In genomic region chr1:182768973-182769372, GRCh38 we compare ENCODE assay signal across 23 cellular contexts. TPM values are rescaled to one million over a fixed set of nuclear protein-coding genes. Genes with fewer than 3 reads are reported as not detected.
DNase-seq lines count a peak whose midpoint lies in the region; ATAC-seq and TF ChIP-seq lines count a peak whose summit lies in the region.
"Had no signal": no experiment of that assay in that cellular context is flagged by ENCODE, and none has a peak within 500 bp of the region (broad histone marks: within the 10 kb centered on the region; RNA-seq: fewer than 3 reads in every experiment).

No MANE protein-coding gene starts in this region.

- H3K36me3 ChIP-seq in MG63 (no peaks in the 10 kb centered on the region), psoas muscle (ENCODE audit: insufficient read depth in 1 of 2, low read depth in 1 of 2) (no peaks in the 10 kb centered on the region)
- H3K36me3 ChIP-seq: BE2C, upper lobe of left lung had no signal

- H3K9me3 ChIP-seq in MG63 (no peaks in the 10 kb centered on the region), psoas muscle (no peaks in the 10 kb centered on the region)
- H3K9me3 ChIP-seq: BE2C, upper lobe of left lung had no signal

- no peak overlapping the region for H3K4me3 ChIP-seq in MG63
- H3K4me3 ChIP-seq in choroid plexus epithelial cell (ENCODE audit: low read depth, low read length), result no peak overlapping the region
- no peak overlapping the region for H3K4me3 ChIP-seq in psoas muscle
- H3K4me3 ChIP-seq: coronary artery, upper lobe of left lung had no signal

- H3K27ac ChIP-seq in psoas muscle, result no peak overlapping the region
- H3K27ac ChIP-seq: coronary artery, upper lobe of left lung had no signal

- WGBS in psoas muscle, 3 donors, result 41 to 46% (median 43%) methylated on average over 2 of the region's 2 CpGs

- DNase-seq in H4 (ENCODE audit: low spot score) (peak; percentile 21), MG63 (peak; percentile 64), choroid plexus epithelial cell (ENCODE audit: low read depth) (peak; percentile 18), non-pigmented ciliary epithelial cell (ENCODE audit: low read depth) (peak; percentile 32), NCI-H345 (lab: John Stamatoyannopoulos, UW) (no peak), psoas muscle (no peak), NAMALWA (ENCODE audit: low spot score) (no peak)
- DNase-seq: activated naive CD4-positive, alpha-beta T cell treated with Interleukin-2 at 50 U/mL for 16 hours; activated T-cell treated with anti-CD3 and anti-CD28 coated beads, Interleukin-2, amount 50 U/mL, for 24 hours; aorta; BE2C; COR-L47; EL; foreskin melanocyte; kidney glomerular epithelial cell; naive thymus-derived CD8-positive, alpha-beta T cell; NCI-H1092 treated with DMSO at 0.1 percent for 48 hours; NCI-H2081 treated with DMSO at 0.1 percent for 48 hours; stimulated activated CD4-positive, alpha-beta T cell treated with anti-CD3 and anti-CD28 coated beads, Interleukin-4, amount 100 ng/mL, for 4 hours had no signal

- peaks cover 14% of the 10 kb centered on the region for H3K4me1 ChIP-seq in psoas muscle
- H3K4me1 ChIP-seq: BE2C, upper lobe of left lung had no signal

- ATAC-seq in psoas muscle, result no peak
- ATAC-seq: activated CD4-positive, CD25-positive, alpha-beta regulatory T cell treated with anti-CD3 and anti-CD28 coated beads, Interleukin-2, amount 50 U/mL, for 24 hours; naive thymus-derived CD8-positive, alpha-beta T cell; Right ventricle myocardium inferior had no signal

- H3K27me3 ChIP-seq in MG63 (no peaks in the 10 kb centered on the region), psoas muscle (ENCODE audit: insufficient read depth in 3 of 3, low read length in 2 of 3) (no peaks in the 10 kb centered on the region)
- H3K27me3 ChIP-seq: BE2C, upper lobe of left lung had no signal

- no peak for TF ChIP-seq CTCF in choroid plexus epithelial cell (conservative IDR thresholded peaks at IDR 0.05; ENCODE audit: low read depth, low read length)
- TF ChIP-seq CTCF in psoas muscle (IDR thresholded peaks at IDR 0.05), result no peak

- intact Hi-C loops in psoas muscle (cut with DNase I), result no loop called here

RNA-seq across cellular contexts. Expression of gene NPL, which starts 20.6 kb away (rescaled TPM):
- 2.5 and 4.0 TPM in 2 replicates for total RNA-seq in H4 (2014; rRNA removed; shearing (Covaris generic))
- total RNA-seq in MG63 (2014; rRNA removed; shearing (Covaris generic); ENCODE audit: low replicate concordance), result 2.3 and 6.8 TPM in 2 replicates
- 1 to 10 TPM; 2.9 to 6.7 (median 5.5) TPM for total RNA-seq in psoas muscle
- 1 to 10 TPM; 2.2 to 4.3 (median 2.7) TPM for polyA plus RNA-seq in psoas muscle

Comparison
In these comparisons a context has a peak if more than half of its experiments do, and no peak if none do; other contexts are left out.
1. DNase-seq: peak in H4 (single experiment), MG63 (single experiment), choroid plexus epithelial cell (single experiment) and non-pigmented ciliary epithelial cell (single experiment); none in NCI-H345 (single experiment), psoas muscle (0 of 2) and NAMALWA (single experiment).